12 cellular contexts compared by ENCODE assay signal in the genomic region with DNA sequence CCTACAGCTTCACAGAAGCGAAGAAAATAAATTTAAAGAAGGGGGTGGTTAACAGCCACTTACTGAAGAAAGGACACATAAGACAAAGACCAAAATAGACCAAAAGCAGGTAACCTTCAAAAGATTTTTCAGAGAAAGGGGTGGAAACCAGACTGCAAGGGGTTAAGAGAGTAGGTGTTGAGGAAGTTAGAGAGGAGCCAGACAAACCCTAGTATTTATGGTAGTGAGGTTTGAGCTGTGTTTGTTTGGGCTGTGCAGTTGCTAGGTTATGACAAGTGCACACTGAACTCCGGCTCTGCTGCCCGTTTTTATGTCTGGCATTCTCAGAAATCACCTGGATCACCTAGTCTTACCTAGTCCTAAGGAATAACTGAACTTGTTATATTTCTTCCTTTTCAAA. TPM values are rescaled to one million over a fixed set of nuclear protein-coding genes. Genes with fewer than 3 reads are reported as not detected.
DNase-seq lines count a peak whose midpoint lies in the region; ATAC-seq lines count a peak whose summit lies in the region.
"Had no signal": no experiment of that assay in that cellular context is flagged by ENCODE, and none has a peak within 500 bp of the region (broad histone marks: within the 10 kb centered on the region; RNA-seq: fewer than 3 reads in every experiment).

No MANE protein-coding gene starts in this region.

- peak overlapping the region in 7 of 8 donors; percentile 8 to 89 (median 55) for H3K27ac Mint-ChIP-seq in CD8-positive, alpha-beta memory T cell
- H3K27ac Mint-ChIP-seq in activated naive CD8-positive, alpha-beta T cell treated with anti-CD3 and anti-CD28 coated beads for 36 hours, result peak overlapping the region; percentile 34

- H3K18ac ChIP-seq in mesenchymal stem cell (ENCODE audit: low read depth in 1 of 2, low read length in 2 of 2), result no peak overlapping the region

- H3K4me3 ChIP-seq in CD8-positive, alpha-beta memory T cell (ENCODE audit: low read length), result no peak overlapping the region
- H3K4me3 ChIP-seq in mesenchymal stem cell (ENCODE audit: insufficient read depth in 1 of 2, low read depth in 1 of 2, low read length in 2 of 2), result no peak overlapping the region
- H3K4me3 ChIP-seq: MG63, upper lobe of left lung had no signal

- no peak overlapping the region for H2AK5ac ChIP-seq in mesenchymal stem cell (ENCODE audit: low read length, severe bottlenecking)

- no peak overlapping the region for H2AFZ ChIP-seq in mesenchymal stem cell (ENCODE audit: low read depth, low read length)

- no peak overlapping the region for H2BK5ac ChIP-seq in mesenchymal stem cell (ENCODE audit: low read depth, low read length, poor library complexity, severe bottlenecking)

- H2BK12ac ChIP-seq in mesenchymal stem cell (ENCODE audit: low read length in 2 of 2), result no peak overlapping the region

- no peaks in the 10 kb centered on the region for H3K9me3 ChIP-seq in CD8-positive, alpha-beta memory T cell (ENCODE audit: low read length)
- no peaks in the 10 kb centered on the region for H3K9me3 ChIP-seq in mesenchymal stem cell (ENCODE audit: control insufficient read depth, low read length)
- H3K9me3 ChIP-seq: MG63, neutrophil, upper lobe of left lung had no signal

- no peaks in the 10 kb centered on the region for H3K36me3 ChIP-seq in CD8-positive, alpha-beta memory T cell (ENCODE audit: insufficient read depth, low read length)
- H3K36me3 ChIP-seq in mesenchymal stem cell (ENCODE audit: control insufficient read depth in 1 of 2, insufficient read depth in 2 of 2, low read depth in 1 of 2, low read length in 2 of 2), result peaks cover 10 to 13% of the 10 kb centered on the region in 2 experiments
- H3K36me3 ChIP-seq: MG63, neutrophil, upper lobe of left lung had no signal

- peaks cover 27% of the 10 kb centered on the region for H3K4me1 ChIP-seq in CD8-positive, alpha-beta memory T cell (ENCODE audit: insufficient read depth, low read length)
- H3K4me1 ChIP-seq in mesenchymal stem cell (ENCODE audit: control insufficient read depth, insufficient read depth, low read depth, low read length), result no peaks in the 10 kb centered on the region

- H3K9me3 Mint-ChIP-seq in CD8-positive, alpha-beta memory T cell, result no peaks in the 10 kb centered on the region
- no peaks in the 10 kb centered on the region for H3K9me3 Mint-ChIP-seq in activated naive CD8-positive, alpha-beta T cell treated with anti-CD3 and anti-CD28 coated beads for 36 hours

- H3K14ac ChIP-seq in mesenchymal stem cell (ENCODE audit: low read length in 2 of 2), result no peak overlapping the region

- POLR2A ChIA-PET in CD8-positive, alpha-beta memory T cell (lab: Charles Lee), result no interaction called here

- CTCF ChIA-PET in CD8-positive, alpha-beta memory T cell (lab: Charles Lee), result interaction anchor here (1.3 kb wide), 1 partner anchor 28 kb away, joined by 5 read pairs; the partner anchor contains the start of gene USO1

- no peak overlapping the region for H3K9ac ChIP-seq in mesenchymal stem cell (ENCODE audit: low read length)

- ATAC-seq in HG02852 (IDR thresholded peaks at IDR 0.05; ENCODE audit: unreplicated experiment) (peak; percentile 38), GM19023 (IDR thresholded peaks at IDR 0.05; ENCODE audit: unreplicated experiment) (no peak)

- H3K27me3 ChIP-seq in CD8-positive, alpha-beta memory T cell (ENCODE audit: insufficient read depth, low read length, poor library complexity, severe bottlenecking), result no peaks in the 10 kb centered on the region
- H3K27me3 ChIP-seq in mesenchymal stem cell (ENCODE audit: control insufficient read depth in 1 of 2, insufficient read depth in 1 of 2, low read length in 2 of 2), result no peaks in the 10 kb centered on the region
- H3K27me3 ChIP-seq: MG63, neutrophil, upper lobe of left lung had no signal

- H4K8ac ChIP-seq in mesenchymal stem cell (ENCODE audit: low read length), result no peak overlapping the region

- DNase-seq in CD8-positive, alpha-beta memory T cell, result peak in 2 of 5 donors; percentile 45 to 81
- DNase-seq in activated naive CD8-positive, alpha-beta T cell treated with anti-CD3 and anti-CD28 coated beads for 36 hours, result peak; percentile 39
- peak; percentile 55 for DNase-seq in mesenchymal stem cell
- DNase-seq in NCI-H526 treated with DMSO at 0.1 percent for 48 hours (lab: John Stamatoyannopoulos, UW), result no peak
- no peak for DNase-seq in NCI-H1105 treated with DMSO at 0.1 percent for 48 hours (lab: John Stamatoyannopoulos, UW)
- no peak for DNase-seq in inferior parietal cortex (ENCODE audit: extremely low spot score)
- DNase-seq: MG63; stimulated activated CD4-positive, alpha-beta T cell treated with anti-CD3 and anti-CD28 coated beads, Interleukin-4, amount 100 ng/mL, for 24 hours; upper lobe of left lung had no signal

- H3K4ac ChIP-seq in mesenchymal stem cell (ENCODE audit: low read depth in 1 of 2, low read length in 2 of 2), result no peak overlapping the region

- no peaks in the 10 kb centered on the region for H3K27me3 Mint-ChIP-seq in CD8-positive, alpha-beta memory T cell
- H3K27me3 Mint-ChIP-seq in activated naive CD8-positive, alpha-beta T cell treated with anti-CD3 and anti-CD28 coated beads for 36 hours, result no peaks in the 10 kb centered on the region

- peaks cover 7% of the 10 kb centered on the region for H3K79me1 ChIP-seq in mesenchymal stem cell (replicated peaks; ENCODE audit: low read length, poor library complexity, severe bottlenecking)

- H3K36me3 Mint-ChIP-seq in CD8-positive, alpha-beta memory T cell, result peaks cover 0 to 6% (median 4%) of the 10 kb centered on the region in 3 donors
- peaks cover 7% of the 10 kb centered on the region for H3K36me3 Mint-ChIP-seq in activated naive CD8-positive, alpha-beta T cell treated with anti-CD3 and anti-CD28 coated beads for 36 hours

- H3K27ac ChIP-seq in CD8-positive, alpha-beta memory T cell (ENCODE audit: low read depth, low read length), result no peak overlapping the region
- no peak overlapping the region for H3K27ac ChIP-seq in mesenchymal stem cell (ENCODE audit: low read length, poor library complexity, severe bottlenecking)
- H3K27ac ChIP-seq: neutrophil, upper lobe of left lung had no signal

- no peak overlapping the region for H4K91ac ChIP-seq in mesenchymal stem cell (ENCODE audit: low read length)

- H3K4me3 Mint-ChIP-seq in CD8-positive, alpha-beta memory T cell, result no peak overlapping the region
- no peak overlapping the region for H3K4me3 Mint-ChIP-seq in activated naive CD8-positive, alpha-beta T cell treated with anti-CD3 and anti-CD28 coated beads for 36 hours

- no peak overlapping the region for H2BK15ac ChIP-seq in mesenchymal stem cell (ENCODE audit: low read depth, poor library complexity, severe bottlenecking)

- H2BK120ac ChIP-seq in mesenchymal stem cell (ENCODE audit: low read depth, low read length), result no peak overlapping the region

- peaks cover 17 to 32% (median 27%) of the 10 kb centered on the region in 3 donors for H3K4me1 Mint-ChIP-seq in CD8-positive, alpha-beta memory T cell
- H3K4me1 Mint-ChIP-seq in activated naive CD8-positive, alpha-beta T cell treated with anti-CD3 and anti-CD28 coated beads for 36 hours, result peaks cover 37% of the 10 kb centered on the region

- WGBS in mesenchymal stem cell, result 100% methylated on average over 1 of the region's 3 CpGs

- H3K4me2 ChIP-seq in mesenchymal stem cell (ENCODE audit: low read length, poor library complexity, severe bottlenecking), result no peak overlapping the region

- no peak overlapping the region for H3K23ac ChIP-seq in mesenchymal stem cell (ENCODE audit: low read length in 2 of 2)

RNA-seq across cellular contexts. Expression of gene G3BP2, which starts 22.8 kb away (rescaled TPM):
- 100 to 1,000 TPM; 189 to 195 TPM for total RNA-seq in CD8-positive, alpha-beta memory T cell
- polyA plus RNA-seq in CD8-positive, alpha-beta memory T cell, result 115 TPM
- total RNA-seq in activated naive CD8-positive, alpha-beta T cell treated with anti-CD3 and anti-CD28 coated beads for 36 hours, result 100 to 1,000 TPM; 249 to 251 TPM
- 99.9 TPM for polyA plus RNA-seq in mesenchymal stem cell (2013, experiment 1 of 2)
- 101 TPM for polyA plus RNA-seq in mesenchymal stem cell (2013, experiment 2 of 2)

RNA-seq across cellular contexts. Expression of gene USO1, which starts 28.3 kb away (rescaled TPM):
- 10 to 100 TPM; 39.9 to 41.5 TPM for total RNA-seq in CD8-positive, alpha-beta memory T cell
- 33.5 TPM for polyA plus RNA-seq in CD8-positive, alpha-beta memory T cell
- total RNA-seq in activated naive CD8-positive, alpha-beta T cell treated with anti-CD3 and anti-CD28 coated beads for 36 hours, result 10 to 100 TPM; 43.7 to 45.7 TPM
- 68.2 TPM for polyA plus RNA-seq in mesenchymal stem cell (2013, experiment 1 of 2)
- polyA plus RNA-seq in mesenchymal stem cell (2013, experiment 2 of 2), result 72.2 TPM

Comparison
In these comparisons a context has a peak if more than half of its experiments do, and no peak if none do; other contexts are left out.
1. DNase-seq: peak in activated naive CD8-positive, alpha-beta T cell treated with anti-CD3 and anti-CD28 coated beads for 36 hours (single experiment) and mesenchymal stem cell (single experiment); none in NCI-H526 treated with DMSO at 0.1 percent for 48 hours (single experiment), NCI-H1105 treated with DMSO at 0.1 percent for 48 hours (single experiment) and inferior parietal cortex (single experiment).